Comparison of ENCODE assay signal across 23 cellular contexts in genomic region chr1:4005431-4005830, GRCh38.
"Had no signal": no experiment of that assay in that cellular context is flagged by ENCODE, and none has a peak within 500 bp of the region (broad histone marks: within the 10 kb centered on the region; RNA-seq: fewer than 3 reads in every experiment).

No MANE protein-coding gene starts in this region.

- H2AFZ ChIP-seq: hepatocyte, neural progenitor cell, parathyroid adenoma had no signal

- H3K27ac Mint-ChIP-seq: naive thymus-derived CD8-positive, alpha-beta T cell; neural progenitor cell had no signal

- H3K36me3 ChIP-seq: neural progenitor cell, right lobe of liver, spleen, stomach, thoracic aorta, transverse colon had no signal

- ATAC-seq: naive thymus-derived CD8-positive, alpha-beta T cell; psoas muscle; right lobe of liver had no signal

- H3K4me3 ChIP-seq: dorsolateral prefrontal cortex, hepatocyte, neural progenitor cell, psoas muscle, right lobe of liver, spleen, stomach, thoracic aorta, transverse colon had no signal

- H3K9ac ChIP-seq: neural progenitor cell, parathyroid adenoma had no signal

- H3K79me2 ChIP-seq: hepatocyte, parathyroid adenoma had no signal

- DNase-seq: cortex of kidney; effector CD8-positive, alpha-beta T cell; foreskin melanocyte; kidney glomerular epithelial cell; mesendoderm; naive thymus-derived CD8-positive, alpha-beta T cell; nucleus accumbens; psoas muscle; retina; right lobe of liver; spleen; stimulated activated CD4-positive, alpha-beta T cell treated with anti-CD3 and anti-CD28 coated beads, Interleukin-15, amount 100 ng/mL, for 24 hours; stimulated activated CD4-positive, alpha-beta T cell treated with anti-CD3 and anti-CD28 coated beads, Interleukin-1b, Interleukin-23, amount 100 ng/mL, for 48 hours; stimulated activated CD4-positive, alpha-beta T cell treated with anti-CD3 and anti-CD28 coated beads, Interleukin-4, amount 100 ng/mL, for 24 hours; stimulated activated naive CD4-positive, alpha-beta T cell; stomach; substantia nigra; transverse colon had no signal

- H3K4me3 Mint-ChIP-seq: neural progenitor cell had no signal

- H3K4me2 ChIP-seq: hepatocyte, neural progenitor cell had no signal

- H3K27ac ChIP-seq: dorsolateral prefrontal cortex, hepatocyte, neural progenitor cell, parathyroid adenoma, psoas muscle, right lobe of liver, stomach, thoracic aorta, transverse colon had no signal

- H3K9me3 ChIP-seq: psoas muscle, right lobe of liver, thoracic aorta, transverse colon had no signal

- H3K36me3 Mint-ChIP-seq: neural progenitor cell had no signal

- H3K27me3 ChIP-seq: hepatocyte, neural progenitor cell, right lobe of liver, transverse colon had no signal

- H3K4me1 ChIP-seq: neural progenitor cell, parathyroid adenoma, psoas muscle, right lobe of liver, spleen, stomach, transverse colon had no signal
